ENCODE assay signal across 1 cellular context in genomic region chrX:19990519-19991349, GRCh38.
TF ChIP-seq lines count a peak whose summit lies in the region.

BCLAF3 (minus strand) TSS chrX:19991061; CDS start chrX:19970264, 20,797 bp downstream.

TF ChIP-seq in GM23338, 12 proteins besides CTCF, POLR2A, EP300 and RAD21 (continued from another document):
- TF ChIP-seq REST (IDR thresholded peaks at IDR 0.05; ENCODE audit: unreplicated experiment) (no peak), POLR2AphosphoS5 (IDR thresholded peaks at IDR 0.05; ENCODE audit: low read depth) (no peak; the same call in 1 of the 2 replicates), ZNF331 (CRISPR knock-in tag; IDR thresholded peaks at IDR 0.05; ENCODE audit: low read depth) (no peak), JUNB (IDR thresholded peaks at IDR 0.05; ENCODE audit: unreplicated experiment) (no peak), EZH2 (IDR thresholded peaks at IDR 0.05; ENCODE audit: low read depth, unreplicated experiment) (no peak), CREB1 (CRISPR knock-in tag; IDR thresholded peaks at IDR 0.05; ENCODE audit: low read depth) (no peak), NANOG (IDR thresholded peaks at IDR 0.05; ENCODE audit: borderline replicate concordance) (no peak), STAT1 (IDR thresholded peaks at IDR 0.05; ENCODE audit: unreplicated experiment) (no peak)
